1 cellular context compared by ENCODE assay signal in genomic region chr20:46710149-46710913, GRCh38.
A peak's percentile ranks its signal among the peaks of the same experiment; 100 is the strongest.
TF ChIP-seq lines count a peak whose summit lies in the region.

No MANE protein-coding gene starts in this region.

TF ChIP-seq in HepG2, 621 proteins besides CTCF, POLR2A, EP300 and RAD21 (continues in another document):
- TF ChIP-seq RCOR2 (CRISPR knock-in tag; IDR thresholded peaks at IDR 0.05) (peak; percentile 16; the same call in 1 of the 2 replicates), ZKSCAN8 (CRISPR knock-in tag; IDR thresholded peaks at IDR 0.05; ENCODE audit: borderline replicate concordance) (0 out of 2 replicates have a peak, but pooled peaks have one; percentile 4), GATA4 (IDR thresholded peaks at IDR 0.05; ENCODE audit: borderline replicate concordance, low read depth) (no peak), MLX (CRISPR knock-in tag; IDR thresholded peaks at IDR 0.05) (no peak), NFKB2 (CRISPR knock-in tag; IDR thresholded peaks at IDR 0.05; ENCODE audit: borderline replicate concordance) (0 out of 2 replicates have a peak, but pooled peaks have one; percentile 23), ZNF615 (CRISPR knock-in tag; IDR thresholded peaks at IDR 0.05; ENCODE audit: borderline replicate concordance) (no peak), HMGA1 (CRISPR knock-in tag; conservative IDR thresholded peaks at IDR 0.05) (no peak), HMG20A (CRISPR knock-in tag; IDR thresholded peaks at IDR 0.05; ENCODE audit: borderline replicate concordance) (no peak), ZNF550 (CRISPR knock-in tag; IDR thresholded peaks at IDR 0.05; ENCODE audit: borderline replicate concordance) (0 out of 2 replicates have a peak, but pooled peaks have one; percentile 42), ZSCAN21 (CRISPR knock-in tag; IDR thresholded peaks at IDR 0.05; ENCODE audit: borderline replicate concordance) (no peak), GTF3A (CRISPR knock-in tag; conservative IDR thresholded peaks at IDR 0.05) (no peak), ZNF354B (CRISPR knock-in tag; IDR thresholded peaks at IDR 0.05) (no peak), ZNF546 (CRISPR knock-in tag; conservative IDR thresholded peaks at IDR 0.05) (no peak), ZHX1 (CRISPR knock-in tag; IDR thresholded peaks at IDR 0.05; ENCODE audit: low read depth) (no peak), E2F1 (CRISPR knock-in tag; IDR thresholded peaks at IDR 0.05) (no peak), ZNF136 (CRISPR knock-in tag; IDR thresholded peaks at IDR 0.05; ENCODE audit: low read depth) (0 out of 2 replicates have a peak, but pooled peaks have one; percentile 59), PHF20 (CRISPR knock-in tag; IDR thresholded peaks at IDR 0.05) (peak; percentile 0; the same call in 1 of the 2 replicates), ZNF143 (CRISPR knock-in tag; IDR thresholded peaks at IDR 0.05) (no peak), NCOA1 (CRISPR knock-in tag; IDR thresholded peaks at IDR 0.05) (peak; percentile 25; the same call in 1 of the 2 replicates), RFXANK (CRISPR knock-in tag; IDR thresholded peaks at IDR 0.05) (no peak), ZC3H4 (CRISPR knock-in tag; IDR thresholded peaks at IDR 0.05; ENCODE audit: borderline replicate concordance) (no peak; the same call in 1 of the 2 replicates), NR2C2 (CRISPR knock-in tag; IDR thresholded peaks at IDR 0.05; ENCODE audit: borderline replicate concordance) (no peak), GZF1 (CRISPR knock-in tag; IDR thresholded peaks at IDR 0.05) (no peak), POLR2G (IDR thresholded peaks at IDR 0.05; ENCODE audit: low read depth, low read length) (no peak), TFE3 (CRISPR knock-in tag; IDR thresholded peaks at IDR 0.05) (no peak), ETV5 (CRISPR knock-in tag; IDR thresholded peaks at IDR 0.05; ENCODE audit: borderline replicate concordance) (no peak), SP4 (CRISPR knock-in tag; IDR thresholded peaks at IDR 0.05) (no peak), NR2F2 (IDR thresholded peaks at IDR 0.05; ENCODE audit: borderline replicate concordance, low read depth) (no peak), ZBTB26 (CRISPR knock-in tag; IDR thresholded peaks at IDR 0.05; ENCODE audit: borderline replicate concordance) (peak; percentile 1; the same call in 1 of the 2 replicates), FOXP4 (CRISPR knock-in tag; IDR thresholded peaks at IDR 0.05) (0 out of 2 replicates have a peak, but pooled peaks have one; percentile 20), MEIS1 (CRISPR knock-in tag; IDR thresholded peaks at IDR 0.05; ENCODE audit: borderline replicate concordance) (no peak), NFKBIZ (CRISPR knock-in tag; IDR thresholded peaks at IDR 0.05) (no peak), FOXO1 (CRISPR knock-in tag; IDR thresholded peaks at IDR 0.05) (0 out of 2 replicates have a peak, but pooled peaks have one; percentile 1), FOXP1 (IDR thresholded peaks at IDR 0.05) (no peak), FOXP1 (CRISPR knock-in tag; IDR thresholded peaks at IDR 0.05) (no peak; the same call in 1 of the 2 replicates), FOXO4 (CRISPR knock-in tag; conservative IDR thresholded peaks at IDR 0.05) (0 out of 2 replicates have a peak, but pooled peaks have one; percentile 79), BRD4 (CRISPR knock-in tag; IDR thresholded peaks at IDR 0.05) (no peak), MAFG (CRISPR knock-in tag; IDR thresholded peaks at IDR 0.05) (no peak), NPAS2 (CRISPR knock-in tag; IDR thresholded peaks at IDR 0.05; ENCODE audit: borderline replicate concordance) (no peak), ZNF253 (CRISPR knock-in tag; IDR thresholded peaks at IDR 0.05; ENCODE audit: borderline replicate concordance) (no peak), ZFP91 (CRISPR knock-in tag; IDR thresholded peaks at IDR 0.05; ENCODE audit: borderline replicate concordance) (peak; percentile 11; the same call in 1 of the 2 replicates), ZNF274 (CRISPR knock-in tag; IDR thresholded peaks at IDR 0.05) (peak; percentile 8; the same call in 1 of the 2 replicates), ZNF33A (CRISPR knock-in tag; IDR thresholded peaks at IDR 0.05; ENCODE audit: borderline replicate concordance) (no peak), MNT (IDR thresholded peaks at IDR 0.05) (no peak), HNRNPL (IDR thresholded peaks at IDR 0.05; ENCODE audit: low read depth, low read length) (peak; percentile 70; the same call in 1 of the 2 replicates), ZBTB44 (CRISPR knock-in tag; IDR thresholded peaks at IDR 0.05) (peak; percentile 11; the same call in 1 of the 2 replicates), ZNF605 (CRISPR knock-in tag; IDR thresholded peaks at IDR 0.05) (0 out of 2 replicates have a peak, but pooled peaks have one; percentile 5), DBP (CRISPR knock-in tag; IDR thresholded peaks at IDR 0.05; ENCODE audit: not compliant biosample characterization) (no peak), HCFC1 (IDR thresholded peaks at IDR 0.05; ENCODE audit: low read depth, low read length) (no peak)
